Comparison of ENCODE assay signal across 3 cellular contexts in genomic region chr15:23983500-23984259, GRCh38.
"Had no signal": no experiment of that assay in that cellular context is flagged by ENCODE, and none has a peak within 500 bp of the region (broad histone marks: within the 10 kb centered on the region; RNA-seq: fewer than 3 reads in every experiment).

No MANE protein-coding gene starts in this region.

- H3K4me3 ChIP-seq: GM12878 had no signal

- ATAC-seq: GM12878 had no signal

- DNase-seq: GDM1, GF-D8 had no signal
